1 cellular context compared by ENCODE assay signal in the genomic region with DNA sequence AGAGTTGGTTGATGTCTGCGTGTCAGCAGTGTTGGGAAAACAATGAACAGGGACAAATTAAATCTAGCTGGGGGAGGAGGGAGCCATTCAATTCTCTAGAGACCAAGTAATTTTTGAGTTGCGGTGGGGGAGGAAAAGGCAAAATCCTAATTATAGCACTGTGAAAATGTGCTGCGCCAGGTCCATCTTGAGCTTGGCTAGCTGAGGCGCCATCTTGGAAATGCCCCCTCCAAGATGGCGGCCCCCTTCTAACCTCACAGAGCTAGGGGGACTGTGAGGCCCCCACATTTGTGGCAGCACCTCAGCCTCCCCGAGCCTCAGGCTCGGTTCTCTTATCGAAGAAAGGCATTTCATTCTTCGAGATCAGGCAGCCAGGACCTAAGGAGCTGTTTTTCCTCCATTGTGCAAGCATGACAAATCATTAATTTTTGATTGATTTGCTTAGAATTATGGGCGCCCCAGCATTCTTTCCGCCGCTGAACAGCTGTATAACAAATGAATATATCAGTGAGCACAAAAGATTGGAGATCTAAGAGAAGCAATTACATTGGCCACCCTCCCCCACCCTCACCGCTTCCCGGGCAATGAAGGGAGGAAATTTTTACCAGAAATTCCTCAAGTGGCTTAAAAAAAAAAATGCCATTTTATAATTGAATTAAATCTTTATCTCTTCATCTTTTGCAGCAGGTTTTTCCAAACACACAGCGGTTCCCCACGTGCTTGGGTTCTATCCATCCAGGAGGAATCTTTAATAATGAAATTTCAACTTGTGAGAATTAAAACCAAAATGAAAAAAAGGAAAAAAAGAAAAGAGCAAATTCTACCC.
TF ChIP-seq lines count a peak whose summit lies in the region.

No MANE protein-coding gene starts in this region.

TF ChIP-seq in SK-N-SH treated with all-trans-retinoic acid at 6 μM for 48 hours, 23 proteins besides CTCF, POLR2A, EP300 and RAD21 (continued from another document):
- TF ChIP-seq, protein P1, sequence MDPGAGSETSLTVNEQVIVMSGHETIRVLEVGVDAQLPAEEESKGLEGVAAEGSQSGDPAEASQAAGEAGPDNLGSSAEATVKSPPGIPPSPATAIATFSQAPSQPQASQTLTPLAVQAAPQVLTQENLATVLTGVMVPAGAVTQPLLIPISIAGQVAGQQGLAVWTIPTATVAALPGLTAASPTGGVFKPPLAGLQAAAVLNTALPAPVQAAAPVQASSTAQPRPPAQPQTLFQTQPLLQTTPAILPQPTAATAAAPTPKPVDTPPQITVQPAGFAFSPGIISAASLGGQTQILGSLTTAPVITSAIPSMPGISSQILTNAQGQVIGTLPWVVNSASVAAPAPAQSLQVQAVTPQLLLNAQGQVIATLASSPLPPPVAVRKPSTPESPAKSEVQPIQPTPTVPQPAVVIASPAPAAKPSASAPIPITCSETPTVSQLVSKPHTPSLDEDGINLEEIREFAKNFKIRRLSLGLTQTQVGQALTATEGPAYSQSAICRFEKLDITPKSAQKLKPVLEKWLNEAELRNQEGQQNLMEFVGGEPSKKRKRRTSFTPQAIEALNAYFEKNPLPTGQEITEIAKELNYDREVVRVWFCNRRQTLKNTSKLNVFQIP (CRISPR knock-in tag; IDR thresholded peaks at IDR 0.05; ENCODE audit: borderline replicate concordance, low read depth) = no peak
- TF ChIP-seq, protein P2, sequence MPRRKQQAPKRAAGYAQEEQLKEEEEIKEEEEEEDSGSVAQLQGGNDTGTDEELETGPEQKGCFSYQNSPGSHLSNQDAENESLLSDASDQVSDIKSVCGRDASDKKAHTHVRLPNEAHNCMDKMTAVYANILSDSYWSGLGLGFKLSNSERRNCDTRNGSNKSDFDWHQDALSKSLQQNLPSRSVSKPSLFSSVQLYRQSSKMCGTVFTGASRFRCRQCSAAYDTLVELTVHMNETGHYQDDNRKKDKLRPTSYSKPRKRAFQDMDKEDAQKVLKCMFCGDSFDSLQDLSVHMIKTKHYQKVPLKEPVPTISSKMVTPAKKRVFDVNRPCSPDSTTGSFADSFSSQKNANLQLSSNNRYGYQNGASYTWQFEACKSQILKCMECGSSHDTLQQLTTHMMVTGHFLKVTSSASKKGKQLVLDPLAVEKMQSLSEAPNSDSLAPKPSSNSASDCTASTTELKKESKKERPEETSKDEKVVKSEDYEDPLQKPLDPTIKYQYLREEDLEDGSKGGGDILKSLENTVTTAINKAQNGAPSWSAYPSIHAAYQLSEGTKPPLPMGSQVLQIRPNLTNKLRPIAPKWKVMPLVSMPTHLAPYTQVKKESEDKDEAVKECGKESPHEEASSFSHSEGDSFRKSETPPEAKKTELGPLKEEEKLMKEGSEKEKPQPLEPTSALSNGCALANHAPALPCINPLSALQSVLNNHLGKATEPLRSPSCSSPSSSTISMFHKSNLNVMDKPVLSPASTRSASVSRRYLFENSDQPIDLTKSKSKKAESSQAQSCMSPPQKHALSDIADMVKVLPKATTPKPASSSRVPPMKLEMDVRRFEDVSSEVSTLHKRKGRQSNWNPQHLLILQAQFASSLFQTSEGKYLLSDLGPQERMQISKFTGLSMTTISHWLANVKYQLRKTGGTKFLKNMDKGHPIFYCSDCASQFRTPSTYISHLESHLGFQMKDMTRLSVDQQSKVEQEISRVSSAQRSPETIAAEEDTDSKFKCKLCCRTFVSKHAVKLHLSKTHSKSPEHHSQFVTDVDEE (CRISPR knock-in tag; IDR thresholded peaks at IDR 0.05) = no peak
- 0 out of 2 replicates have a peak, but pooled peaks have one; percentile 19 for TF ChIP-seq CSDC2 (CRISPR knock-in tag; IDR thresholded peaks at IDR 0.05)
TF ChIP-seq in SK-N-SH treated with all-trans-retinoic acid at 6 μM for 48 hours: peak in this region for 2.
